In the genomic region with DNA sequence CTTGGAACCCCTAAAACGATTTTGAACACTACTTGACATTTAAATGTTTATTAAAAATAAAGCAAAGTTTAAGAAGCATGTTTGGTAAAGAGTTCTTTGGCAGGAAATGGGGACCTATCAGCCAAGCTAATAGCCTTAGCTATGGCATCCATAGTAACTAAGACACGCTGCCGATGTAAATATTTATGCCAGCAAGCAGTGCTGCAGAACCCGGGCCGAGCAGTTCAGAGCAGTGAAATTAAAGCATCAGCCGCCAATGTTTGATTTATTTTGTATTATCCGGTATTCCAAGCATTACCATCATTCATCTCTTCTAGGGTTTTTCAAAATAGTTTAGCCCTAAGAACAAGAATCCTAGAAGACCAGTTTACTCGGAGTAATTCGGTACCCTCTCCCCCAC, we compare ENCODE assay signal across 10 cellular contexts.
DNase-seq lines count a peak whose midpoint lies in the region; ATAC-seq and TF ChIP-seq lines count a peak whose summit lies in the region.
"Had no signal": no experiment of that assay in that cellular context is flagged by ENCODE, and none has a peak within 500 bp of the region (broad histone marks: within the 10 kb centered on the region; RNA-seq: fewer than 3 reads in every experiment).

No MANE protein-coding gene starts in this region.

- CTCF ChIA-PET in A673 (lab: Charles Lee), result no interaction called here

- no peaks in the 10 kb centered on the region for H3K27me3 Mint-ChIP-seq in naive thymus-derived CD8-positive, alpha-beta T cell

- H2AFZ ChIP-seq in Karpas-422 (ENCODE audit: low read length), result no peak overlapping the region

- peak overlapping the region; percentile 96 to 100 (median 100) for H3K27ac Mint-ChIP-seq in naive thymus-derived CD8-positive, alpha-beta T cell

- TF ChIP-seq CTCF in BE2C (IDR thresholded peaks at IDR 0.05; ENCODE audit: low read depth, low read length), result no peak
- TF ChIP-seq CTCF in A673 (conservative IDR thresholded peaks at IDR 0.05; ENCODE audit: low read depth, low read length), result no peak

- intact Hi-C loops in A673 (cut with micrococcal nuclease; ENCODE audit: unreplicated experiment), result no loop called here

- H3K27ac ChIP-seq in Karpas-422 (ENCODE audit: low read length), result peak overlapping the region; percentile 94
- peak overlapping the region; percentile 39 for H3K27ac ChIP-seq in caudate nucleus (ENCODE audit: low read depth, low read length)
- no peak overlapping the region for H3K27ac ChIP-seq in A673 (ENCODE audit: low read depth, low read length, poor library complexity, severe bottlenecking)

- H3K4me3 ChIP-seq in BE2C (ENCODE audit: low read depth, low read length), result peak overlapping the region; percentile 28
- peak overlapping the region; percentile 59 for H3K4me3 ChIP-seq in Karpas-422 (ENCODE audit: low read length)
- no peak overlapping the region for H3K4me3 ChIP-seq in A673 (ENCODE audit: low read depth, low read length, poor library complexity, severe bottlenecking)

- BruUV-seq in A673 (replicated peaks; lab: Mats Ljungman, UMichigan), result no TSS peak

- peak overlapping the region; percentile 84 to 97 (median 92) for H3K4me3 Mint-ChIP-seq in naive thymus-derived CD8-positive, alpha-beta T cell

- peak overlapping the region; percentile 71 for H3K9ac ChIP-seq in Karpas-422 (ENCODE audit: low read length)

- H3K4me1 ChIP-seq in BE2C (peaks cover 29% of the 10 kb centered on the region), Karpas-422 (ENCODE audit: low read length) (peaks cover 90% of the 10 kb centered on the region), A673 (ENCODE audit: insufficient read depth, low read length, poor library complexity, severe bottlenecking) (no peaks in the 10 kb centered on the region)

- H3K9me3 ChIP-seq in BE2C, result no peaks in the 10 kb centered on the region
- H3K9me3 ChIP-seq in Karpas-422 (ENCODE audit: low read length), result no peaks in the 10 kb centered on the region
- H3K9me3 ChIP-seq in A673 (ENCODE audit: low read depth, low read length, poor library complexity, severe bottlenecking), result no peaks in the 10 kb centered on the region

- H3K9me3 Mint-ChIP-seq in naive thymus-derived CD8-positive, alpha-beta T cell, result no peaks in the 10 kb centered on the region

- H3K9me2 ChIP-seq in Karpas-422 (replicated peaks; ENCODE audit: insufficient read depth, low read length), result no peaks in the 10 kb centered on the region

- H4K20me1 ChIP-seq in Karpas-422 (ENCODE audit: insufficient read depth, low read depth, low read length), result 0 out of 2 replicates have a peak, but pooled peaks cover 4% of the 10 kb centered on the region

- H3K36me3 ChIP-seq in BE2C (peaks cover 33% of the 10 kb centered on the region), Karpas-422 (ENCODE audit: insufficient read depth, low read length) (peaks cover 20% of the 10 kb centered on the region), A673 (ENCODE audit: insufficient read depth, low read length, poor library complexity, severe bottlenecking) (peaks cover 3% of the 10 kb centered on the region)

- no peaks in the 10 kb centered on the region for H3K27me3 ChIP-seq in BE2C
- H3K27me3 ChIP-seq in Karpas-422 (ENCODE audit: low read length), result no peaks in the 10 kb centered on the region
- no peaks in the 10 kb centered on the region for H3K27me3 ChIP-seq in A673 (replicated peaks; ENCODE audit: insufficient read depth, low read depth, low read length, poor library complexity)

- H3K4me1 Mint-ChIP-seq in naive thymus-derived CD8-positive, alpha-beta T cell, result peaks cover 43 to 91% (median 87%) of the 10 kb centered on the region in 4 donors

- peak overlapping the region; percentile 77 for H3K4me2 ChIP-seq in Karpas-422 (ENCODE audit: low read depth, low read length, poor library complexity, severe bottlenecking)

- peaks cover 4 to 34% (median 18%) of the 10 kb centered on the region in 3 donors for H3K36me3 Mint-ChIP-seq in naive thymus-derived CD8-positive, alpha-beta T cell

- DNase-seq in BE2C (no peak), Karpas-422 (peak; percentile 77), caudate nucleus (lab: John Stamatoyannopoulos, UW) (no peak), A673 (ENCODE audit: low spot score) (no peak), NCI-H748 treated with DMSO at 0.1 percent for 48 hours (lab: John Stamatoyannopoulos, UW) (no peak)
- peak in 6 of 10 donors; percentile 49 to 73 (median 68) for DNase-seq in naive thymus-derived CD8-positive, alpha-beta T cell
- DNase-seq: DMS53, NCI-H1436 treated with DMSO at 0.1 percent for 48 hours had no signal

- peaks cover 97% of the 10 kb centered on the region for H3K79me2 ChIP-seq in Karpas-422 (ENCODE audit: low read length)

- POLR2A ChIA-PET in naive thymus-derived CD8-positive, alpha-beta T cell (lab: Charles Lee), result interaction anchor here (0.6 to 5.3 kb wide), 18 partner anchors 11 to 1758 kb away, joined by 3 to 312 read pairs (median 10); partner anchors contain the start of genes EIF5, EVL and PPP2R5C
- POLR2A ChIA-PET in A673 (lab: Charles Lee; ENCODE audit: low non-redundant PET), result no interaction called here

- ATAC-seq in naive thymus-derived CD8-positive, alpha-beta T cell, result peak; percentile 10 to 37
- no peak for ATAC-seq in HG02973 (IDR thresholded peaks at IDR 0.05; ENCODE audit: unreplicated experiment)
- no peak for ATAC-seq in GM21576 (IDR thresholded peaks at IDR 0.05; ENCODE audit: unreplicated experiment)

Comparison
In these comparisons a context has a peak if more than half of its experiments do, and no peak if none do; other contexts are left out.
1. DNase-seq: peak in Karpas-422 (single experiment) and naive thymus-derived CD8-positive, alpha-beta T cell (6 of 10); none in BE2C (single experiment), caudate nucleus (0 of 61), A673 (single experiment) and NCI-H748 treated with DMSO at 0.1 percent for 48 hours (single experiment).
2. ATAC-seq: peak in naive thymus-derived CD8-positive, alpha-beta T cell (2 of 2); none in HG02973 (single experiment) and GM21576 (single experiment).